ENCODE assay signal across 17 cellular contexts in the genomic region with DNA sequence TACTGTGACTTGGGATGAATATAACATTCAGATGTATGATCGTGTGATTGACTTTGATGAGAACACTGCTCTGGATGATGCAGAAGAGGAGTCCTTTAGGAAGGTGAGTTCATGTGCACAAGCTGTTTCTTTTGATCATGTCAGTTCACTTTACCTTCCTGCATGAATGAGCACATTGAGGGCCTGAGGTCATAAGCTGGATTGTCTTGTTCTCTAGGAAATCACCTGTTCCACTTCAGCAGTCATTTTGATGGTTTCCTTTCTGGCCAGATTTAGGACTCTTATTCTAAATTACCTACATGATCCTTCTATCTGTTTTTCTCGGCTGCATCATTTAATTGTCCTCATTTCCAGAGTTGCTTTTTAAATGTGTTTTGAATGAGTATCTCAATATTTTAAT. TPM values are rescaled to one million over a fixed set of nuclear protein-coding genes. Genes with fewer than 3 reads are reported as not detected.
DNase-seq lines count a peak whose midpoint lies in the region; ATAC-seq and TF ChIP-seq lines count a peak whose summit lies in the region.
"Had no signal": no experiment of that assay in that cellular context is flagged by ENCODE, and none has a peak within 500 bp of the region (broad histone marks: within the 10 kb centered on the region; RNA-seq: fewer than 3 reads in every experiment).

No MANE protein-coding gene starts in this region.

- no peak for ATAC-seq in body of pancreas
- ATAC-seq: HCT116, left lobe of liver had no signal

- in situ Hi-C loops in ACHN (cut with HindIII; ENCODE audit: low pct_ligation_motif_present, low pct_unique_long_range_greater_than_20kb, low sequenced_read_pairs) = no loop called here
- in situ Hi-C loops in KBM-7 (cut with MboI; ENCODE audit: low pct_unique_long_range_greater_than_20kb, low sequenced_read_pairs) = no loop called here

- H3K27me3 ChIP-seq in body of pancreas = no peaks in the 10 kb centered on the region
- H3K27me3 ChIP-seq: sigmoid colon, vagina had no signal

- intact Hi-C loops in body of pancreas (cut with DNase I) = no loop called here

- H3K4me1 ChIP-seq in body of pancreas = peaks cover 14% of the 10 kb centered on the region

- no peak for TF ChIP-seq POLR2A in body of pancreas (IDR thresholded peaks at IDR 0.05)

- no peaks in the 10 kb centered on the region for H3K9me3 ChIP-seq in body of pancreas
- H3K9me3 ChIP-seq: sigmoid colon, vagina had no signal

- no peak overlapping the region for H3K27ac ChIP-seq in body of pancreas
- H3K27ac ChIP-seq: sigmoid colon, vagina had no signal

- H3K4me3 ChIP-seq in epithelial cell of esophagus (ENCODE audit: low read length) (no peak overlapping the region), body of pancreas (no peak overlapping the region)
- H3K4me3 ChIP-seq: sigmoid colon, vagina had no signal

- no peak for TF ChIP-seq CTCF in epithelial cell of esophagus (IDR thresholded peaks at IDR 0.05; ENCODE audit: insufficient read depth, low read depth, low read length, missing control alignments)
- no peak for TF ChIP-seq CTCF in body of pancreas (IDR thresholded peaks at IDR 0.05)

- DNase-seq in ACHN (peak; percentile 13), DMS79 (lab: John Stamatoyannopoulos, UW) (peak; percentile 13), NCI-H2029 (lab: John Stamatoyannopoulos, UW) (peak; percentile 52), epithelial cell of esophagus (ENCODE audit: low read depth) (peak; percentile 41), body of pancreas (no peak), SW 1271 (lab: John Stamatoyannopoulos, UW) (no peak), KBM-7 (no peak), HUDEP-2 (lab: John Stamatoyannopoulos, UW; ENCODE audit: unreplicated experiment in 76 of 76) (no peak)
- DNase-seq: activated CD4-positive, alpha-beta T cell treated with anti-CD3 and anti-CD28 coated beads, Interleukin-2, amount 50 U/mL, for 4 hours; sigmoid colon; stimulated activated naive CD4-positive, alpha-beta T cell treated with Interleukin-2 at 50 U/mL for 16 hours; T-helper 9 cell had no signal

- WGBS in body of pancreas, 2 donors = 88 to 97% methylated on average over 2 of the region's 2 CpGs

- H3K36me3 ChIP-seq in body of pancreas (replicated peaks in 1 of 2; ENCODE audit: insufficient read depth in 1 of 2, low read depth in 2 of 2) = no peaks in the 10 kb centered on the region

RNA-seq across cellular contexts. Expression of a gene that starts 4.1 kb away (rescaled TPM):
- total RNA-seq in body of pancreas = 10 to 100 TPM; 22.8 to 25.1 TPM

RNA-seq across cellular contexts. Expression of a gene that starts 30.5 kb away (rescaled TPM):
- total RNA-seq in body of pancreas = 10 to 100 TPM; 22.1 to 46.2 TPM

RNA-seq across cellular contexts. Expression of a gene that starts 59.3 kb away (rescaled TPM):
- 1 to 10 TPM; 3.3 to 3.6 TPM for total RNA-seq in body of pancreas
- total RNA-seq: endothelial cell of umbilical vein, HT1080 had no signal

Comparison
In these comparisons a context has a peak if more than half of its experiments do, and no peak if none do; other contexts are left out.
1. DNase-seq: peak in ACHN (single experiment), DMS79 (single experiment), NCI-H2029 (single experiment) and epithelial cell of esophagus (single experiment); none in body of pancreas (0 of 4), SW 1271 (0 of 2), KBM-7 (single experiment) and HUDEP-2 (0 of 76).